Comparison of ENCODE assay signal across 23 cellular contexts in the genomic region with DNA sequence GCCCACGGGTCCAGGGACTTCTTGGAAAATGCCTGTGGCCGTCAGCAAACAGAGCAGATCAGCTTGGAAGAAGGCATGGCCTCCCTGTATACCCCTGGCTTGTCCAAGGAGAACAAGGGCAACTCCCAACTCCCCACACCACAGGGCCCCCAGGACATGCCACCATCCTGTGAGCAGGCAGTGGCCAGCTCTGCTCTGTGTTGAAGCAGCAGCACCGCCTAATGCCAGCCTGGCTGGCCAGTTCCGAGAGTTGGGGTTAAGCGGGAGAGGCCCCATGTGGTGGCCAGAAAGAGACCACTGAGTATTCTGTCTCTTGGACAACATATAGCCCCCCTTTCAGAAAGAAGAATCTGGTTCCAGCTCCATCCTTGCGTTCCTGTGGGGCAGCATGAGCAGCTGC.
A peak's percentile ranks its signal among the peaks of the same experiment; 100 is the strongest.
DNase-seq lines count a peak whose midpoint lies in the region; ATAC-seq, FAIRE-seq and TF ChIP-seq lines count a peak whose summit lies in the region.
"Had no signal": no experiment of that assay in that cellular context is flagged by ENCODE, and none has a peak within 500 bp of the region (broad histone marks: within the 10 kb centered on the region; RNA-seq: fewer than 3 reads in every experiment).

No MANE protein-coding gene starts in this region.

- H3K4me1 ChIP-seq in H1 (replicated peaks in 1 of 4; ENCODE audit: control insufficient read depth in 3 of 4, insufficient read depth in 4 of 4, low read length in 3 of 4) = peaks cover 13 to 43% (median 22%) of the 10 kb centered on the region in 4 experiments
- H3K4me1 ChIP-seq in kidney (ENCODE audit: control insufficient read depth in 1 of 2, insufficient read depth in 1 of 2, low read depth in 1 of 2, low read length in 2 of 2) = peaks cover 0 to 9% of the 10 kb centered on the region in 2 donors
- H3K4me1 ChIP-seq in neuronal stem cell (ENCODE audit: control insufficient read depth in 2 of 2, insufficient read depth in 1 of 2, low read depth in 1 of 2, low read length in 2 of 2) = peaks cover 23 to 30% of the 10 kb centered on the region in 2 donors
- H3K4me1 ChIP-seq: A549 had no signal

- no peak for TF ChIP-seq POLR2A in H1 (IDR thresholded peaks at IDR 0.05; ENCODE audit: control extremely low read depth in 1 of 2, low read depth in 2 of 2, low read length in 2 of 2)

- POLR2A ChIA-PET in H1 (lab: Charles Lee; ENCODE audit: partially characterized antibody) = interaction anchor here (1.0 to 1.6 kb wide), 2 partner anchors 26 to 102 kb away, joined by 3 to 6 read pairs; no protein-coding TSS in a partner anchor

- H2BK12ac ChIP-seq in H1 (ENCODE audit: low read depth, low read length) (0 out of 2 replicates have a peak overlapping the region, but pooled peaks have one; percentile 60), neuronal stem cell (ENCODE audit: low read length) (no peak overlapping the region)

- H3K36me3 Mint-ChIP-seq in progenitor cell of endocrine pancreas (ENCODE audit: insufficient read depth) = no peaks in the 10 kb centered on the region
- H3K36me3 Mint-ChIP-seq in activated T-helper 17 cell treated with anti-CD3 and anti-CD28 coated beads, Interleukin-2, amount 50 U/mL, for 72 hours (ENCODE audit: low read depth) = no peaks in the 10 kb centered on the region
- H3K36me3 Mint-ChIP-seq: CD8-positive, alpha-beta T cell had no signal

- DNase-seq in H1 (ENCODE audit: low read depth in 1 of 2, low spot score in 2 of 2) (no peak), kidney (peak; percentile 69), neuronal stem cell (ENCODE audit: low spot score) (no peak), progenitor cell of endocrine pancreas (ENCODE audit: low spot score, unreplicated experiment) (no peak), HCEC 1CT (no peak)
- DNase-seq: AML-193; Caco-2; Calu3; CD4-positive, alpha-beta T cell; CD8-positive, alpha-beta T cell; DMS79 treated with DMSO at 0.1 percent for 48 hours; GF-D8 had no signal

- no peak for TF ChIP-seq RAD21 in H1 (IDR thresholded peaks at IDR 0.05 in 1 of 2, conservative IDR thresholded peaks at IDR 0.05 in 1 of 2; ENCODE audit: low read depth in 2 of 2, low read length in 2 of 2)

- H3K4me2 ChIP-seq in H1 (ENCODE audit: insufficient read depth in 1 of 2, low read depth in 2 of 2, low read length in 2 of 2) (no peak overlapping the region), neuronal stem cell (ENCODE audit: insufficient read depth, low read length, poor library complexity, severe bottlenecking) (no peak overlapping the region)
- H3K4me2 ChIP-seq: A549; BLaER1 treated with 17β-estradiol and CSF1 and Interleukin-3, amounts not matched to agents 10 nM and 100 nM had no signal

- H3K79me2 ChIP-seq in H1 (ENCODE audit: control insufficient read depth in 1 of 2, insufficient read depth in 2 of 2, low read length in 2 of 2) = no peaks in the 10 kb centered on the region; a peak in 3 of 4 replicates

- no peaks in the 10 kb centered on the region for H3K36me3 ChIP-seq in H1 (ENCODE audit: control insufficient read depth in 2 of 4, insufficient read depth in 4 of 4, low read length in 3 of 4)
- H3K36me3 ChIP-seq in kidney (ENCODE audit: control insufficient read depth in 1 of 2, insufficient read depth in 2 of 2, low read length in 2 of 2) = no peaks in the 10 kb centered on the region
- no peaks in the 10 kb centered on the region for H3K36me3 ChIP-seq in neuronal stem cell (replicated peaks in 1 of 2; ENCODE audit: control insufficient read depth in 2 of 2, insufficient read depth in 2 of 2, low read length in 2 of 2)
- H3K36me3 ChIP-seq: BLaER1 treated with 17β-estradiol and CSF1 and Interleukin-3, amounts not matched to agents 10 nM and 100 nM had no signal

- no peaks in the 10 kb centered on the region; the same call in none of the 2 replicates for H3K79me1 ChIP-seq in H1 (ENCODE audit: low read depth, low read length)
- no peaks in the 10 kb centered on the region for H3K79me1 ChIP-seq in neuronal stem cell (ENCODE audit: low read depth, low read length)

- H3K9me3 ChIP-seq in H1 (ENCODE audit: insufficient read depth in 2 of 2, low read depth in 1 of 2, low read length in 1 of 2) (no peaks in the 10 kb centered on the region), kidney (ENCODE audit: control insufficient read depth in 1 of 2, low read length in 2 of 2) (no peaks in the 10 kb centered on the region), neuronal stem cell (replicated peaks in 1 of 2; ENCODE audit: control insufficient read depth in 2 of 2, insufficient read depth in 1 of 2, low read depth in 1 of 2, low read length in 2 of 2) (no peaks in the 10 kb centered on the region)
- H3K9me3 ChIP-seq: A549; BLaER1 treated with 17β-estradiol and CSF1 and Interleukin-3, amounts not matched to agents 10 nM and 100 nM; Caco-2 had no signal

- no peak overlapping the region for H4K91ac ChIP-seq in H1 (replicated peaks; ENCODE audit: insufficient read length, low read length)
- no peak overlapping the region for H4K91ac ChIP-seq in neuronal stem cell (ENCODE audit: low read depth, low read length, poor library complexity)

- peaks cover 1% of the 10 kb centered on the region for H3K4me1 Mint-ChIP-seq in progenitor cell of endocrine pancreas (ENCODE audit: low read depth)
- no peaks in the 10 kb centered on the region for H3K4me1 Mint-ChIP-seq in activated T-helper 17 cell treated with anti-CD3 and anti-CD28 coated beads, Interleukin-2, amount 50 U/mL, for 72 hours
- H3K4me1 Mint-ChIP-seq: B cell had no signal

- no peaks in the 10 kb centered on the region for H3K23me2 ChIP-seq in H1 (ENCODE audit: low read depth, low read length)

- no peak overlapping the region for H3K27ac Mint-ChIP-seq in progenitor cell of endocrine pancreas
- no peak overlapping the region for H3K27ac Mint-ChIP-seq in activated T-helper 17 cell treated with anti-CD3 and anti-CD28 coated beads, Interleukin-2, amount 50 U/mL, for 72 hours
- H3K27ac Mint-ChIP-seq: B cell; CD4-positive, alpha-beta T cell; CD8-positive, alpha-beta T cell had no signal

- H3K27me3 ChIP-seq in H1 (replicated peaks in 1 of 4; ENCODE audit: control insufficient read depth in 3 of 4, extremely low read depth in 1 of 4, insufficient read depth in 3 of 4, low read length in 3 of 4) (no peaks in the 10 kb centered on the region), neuronal stem cell (ENCODE audit: control insufficient read depth in 3 of 3, insufficient read depth in 3 of 3, low read depth in 1 of 3, low read length in 3 of 3) (no peaks in the 10 kb centered on the region)

- ATAC-seq in activated T-helper 17 cell treated with anti-CD3 and anti-CD28 coated beads, Interleukin-2, amount 50 U/mL, for 72 hours (replicated peaks) = no peak
- ATAC-seq: A549; CD8-positive, alpha-beta T cell; GM12878 had no signal

- H3K4me3 ChIP-seq in H1 (ENCODE audit: extremely low read depth in 1 of 4, insufficient read depth in 2 of 4, low read depth in 3 of 4, low read length in 4 of 4) (no peak overlapping the region), kidney (ENCODE audit: low read length in 2 of 2) (no peak overlapping the region), neuronal stem cell (ENCODE audit: low read length in 2 of 2) (peak overlapping the region in 1 of 2 donors; percentile 39)
- H3K4me3 ChIP-seq: A549; BLaER1 treated with 17β-estradiol and CSF1 and Interleukin-3, amounts not matched to agents 10 nM and 100 nM; GM12878 had no signal

- TF ChIP-seq EP300 in H1 (IDR thresholded peaks at IDR 0.05; ENCODE audit: borderline replicate concordance in 1 of 2, low read depth in 2 of 2, low read length in 2 of 2) = no peak

- no peaks in the 10 kb centered on the region for H3K27me3 Mint-ChIP-seq in progenitor cell of endocrine pancreas
- peaks cover 3% of the 10 kb centered on the region for H3K27me3 Mint-ChIP-seq in activated T-helper 17 cell treated with anti-CD3 and anti-CD28 coated beads, Interleukin-2, amount 50 U/mL, for 72 hours

- no peak overlapping the region for H2AFZ ChIP-seq in H1 (ENCODE audit: low read length)
- no peak overlapping the region for H2AFZ ChIP-seq in neuronal stem cell (ENCODE audit: low read length)

- H3K27ac ChIP-seq in H1 (ENCODE audit: low read depth, low read length) = no peak overlapping the region
- no peak overlapping the region for H3K27ac ChIP-seq in kidney (ENCODE audit: low read depth in 2 of 2, low read length in 2 of 2)
- H3K27ac ChIP-seq in neuronal stem cell (replicated peaks; ENCODE audit: low read length) = no peak overlapping the region
- H3K27ac ChIP-seq: 22Rv1; A549; BLaER1 treated with 17β-estradiol and CSF1 and Interleukin-3, amounts not matched to agents 10 nM and 100 nM; C4-2B had no signal

- H2AK5ac ChIP-seq in H1 (ENCODE audit: low read depth, low read length) = no peak overlapping the region
- peak overlapping the region; percentile 92 for H2AK5ac ChIP-seq in neuronal stem cell (ENCODE audit: low read depth, low read length)

- FAIRE-seq in H1 (lab: Jason Lieb, UNC) (no peak), kidney (lab: Jason Lieb, UNC) (no peak)
- FAIRE-seq: A549, D721Med, G401.6, GM12878, GM12892, GM18507 had no signal

- no peak overlapping the region for H3K4me3 Mint-ChIP-seq in progenitor cell of endocrine pancreas (ENCODE audit: low read depth)
- no peak overlapping the region for H3K4me3 Mint-ChIP-seq in activated T-helper 17 cell treated with anti-CD3 and anti-CD28 coated beads, Interleukin-2, amount 50 U/mL, for 72 hours
- H3K4me3 Mint-ChIP-seq: B cell; CD4-positive, alpha-beta T cell; CD8-positive, alpha-beta T cell had no signal

- H3K14ac ChIP-seq in H1 (ENCODE audit: insufficient read length) (no peak overlapping the region), neuronal stem cell (ENCODE audit: low read length) (peak overlapping the region; percentile 10)

- no peak overlapping the region for H4K5ac ChIP-seq in H1 (ENCODE audit: insufficient read length, low read depth, low read length)

- no peak overlapping the region for H3K56ac ChIP-seq in H1 (replicated peaks; ENCODE audit: insufficient read length, low read depth, low read length)

- CTCF ChIA-PET in H1 (lab: Charles Lee; ENCODE audit: partially characterized antibody) = interaction anchor here (0.7 to 2.1 kb wide), 5 partner anchors 15 to 105 kb away, joined by 3 to 6 read pairs (median 3); no protein-coding TSS in a partner anchor

- no peak overlapping the region for H2BK20ac ChIP-seq in H1 (ENCODE audit: low read length)

- H4K8ac ChIP-seq in H1 (ENCODE audit: extremely low read depth, insufficient read depth, low read length) (peak overlapping the region; percentile 3; the same call in 1 of the 2 replicates), neuronal stem cell (ENCODE audit: low read depth, low read length) (no peak overlapping the region)

- H3K9ac ChIP-seq in H1 (replicated peaks in 1 of 4; ENCODE audit: extremely low read depth in 1 of 4, low read depth in 3 of 4, low read length in 3 of 4) = no peak overlapping the region
- H3K9ac ChIP-seq in kidney (ENCODE audit: low read length in 2 of 2) = no peak overlapping the region
- H3K9ac ChIP-seq in neuronal stem cell (ENCODE audit: low read depth, low read length, poor library complexity) = no peak overlapping the region
- H3K9ac ChIP-seq: BLaER1 treated with 17β-estradiol and CSF1 and Interleukin-3, amounts not matched to agents 10 nM and 100 nM had no signal

- WGBS in H1 (ENCODE audit: extremely low coverage in 1 of 2, insufficient coverage in 1 of 2, insufficient read length in 1 of 2, insufficient replicate concordance in 2 of 2, low coverage in 1 of 2, low lambda C conversion rate in 2 of 2, missing lambda C conversion rate in 1 of 2), 2 experiments = 81% methylated on average over 6 of the region's 6 CpGs; no CpG with 5 or more reads in 1 of the 2 experiments
- no CpG with 5 or more reads among the region's 6 CpGs for WGBS in neuronal stem cell (ENCODE audit: extremely low coverage in 2 of 2, insufficient read length in 2 of 2, insufficient replicate concordance in 1 of 2), 2 donors

- no peak for TF ChIP-seq CTCF in H1 (IDR thresholded peaks at IDR 0.05; ENCODE audit: control extremely low read depth in 1 of 3, insufficient read depth in 1 of 3, low read depth in 1 of 3, low read length in 3 of 3)
- no peak for TF ChIP-seq CTCF in kidney (IDR thresholded peaks at IDR 0.05; ENCODE audit: borderline replicate concordance, extremely low read depth, insufficient read depth)
- no peak for TF ChIP-seq CTCF in progenitor cell of endocrine pancreas (IDR thresholded peaks at IDR 0.05; ENCODE audit: unreplicated experiment)

- peaks cover 4 to 8% of the 10 kb centered on the region in 2 experiments for H4K20me1 ChIP-seq in H1 (replicated peaks in 1 of 2; ENCODE audit: control insufficient read depth in 1 of 2, insufficient read depth in 2 of 2, low read length in 2 of 2)

- no peak overlapping the region for H2BK5ac ChIP-seq in H1 (ENCODE audit: low read depth, low read length)
- no peak overlapping the region for H2BK5ac ChIP-seq in neuronal stem cell (ENCODE audit: low read length)

- no peak overlapping the region for H2BK15ac ChIP-seq in H1 (ENCODE audit: low read length)
- peak overlapping the region; percentile 46 for H2BK15ac ChIP-seq in neuronal stem cell (ENCODE audit: low read length)

- H3K9me3 Mint-ChIP-seq in progenitor cell of endocrine pancreas (ENCODE audit: low read depth) = no peaks in the 10 kb centered on the region
- no peaks in the 10 kb centered on the region for H3K9me3 Mint-ChIP-seq in activated T-helper 17 cell treated with anti-CD3 and anti-CD28 coated beads, Interleukin-2, amount 50 U/mL, for 72 hours
- H3K9me3 Mint-ChIP-seq: CD4-positive, alpha-beta T cell; CD8-positive, alpha-beta T cell had no signal

- H2BK120ac ChIP-seq in H1 (replicated peaks; ENCODE audit: low read depth, low read length) (no peak overlapping the region), neuronal stem cell (ENCODE audit: low read depth, low read length) (no peak overlapping the region)

- H3K23ac ChIP-seq in H1 (ENCODE audit: insufficient read length) = no peak overlapping the region
- no peak overlapping the region for H3K23ac ChIP-seq in neuronal stem cell (ENCODE audit: low read depth, low read length, poor library complexity)

- H3K18ac ChIP-seq in H1 (ENCODE audit: extremely low read depth, low read length) (no peak overlapping the region), neuronal stem cell (ENCODE audit: low read length) (peak overlapping the region; percentile 76)

- intact Hi-C loops in kidney (cut with DNase I) = no loop called here

- H3K4ac ChIP-seq in H1 (replicated peaks; ENCODE audit: insufficient read length, low read depth, low read length) (no peak overlapping the region), neuronal stem cell (ENCODE audit: low read length) (no peak overlapping the region)
